ENCODE assay signal across 1 cellular context in the genomic region with DNA sequence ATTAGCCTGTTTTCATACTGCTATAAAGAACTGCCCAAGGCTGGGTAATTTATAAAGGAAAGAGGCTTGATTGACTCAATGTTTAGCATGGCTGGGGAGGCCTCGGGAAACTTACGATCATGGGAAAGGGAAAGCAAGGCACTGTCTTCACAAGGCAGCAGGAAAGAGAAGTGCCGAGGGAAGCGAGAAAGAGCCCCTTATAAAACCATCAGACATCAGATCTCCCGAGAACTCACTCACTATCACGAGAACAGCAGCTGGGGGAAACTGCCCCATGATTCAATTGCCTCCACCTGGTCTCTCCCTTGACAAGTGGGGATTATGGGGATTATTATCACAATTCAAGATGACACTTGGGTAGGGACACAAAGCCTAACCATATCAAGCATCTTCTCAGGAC.
A peak's percentile ranks its signal among the peaks of the same experiment; 100 is the strongest.
TF ChIP-seq lines count a peak whose summit lies in the region.

No MANE protein-coding gene starts in this region.

TF ChIP-seq in K562, 482 proteins besides CTCF, POLR2A, EP300 and RAD21:
- TF ChIP-seq CHD2 (IDR thresholded peaks at IDR 0.05; ENCODE audit: low read depth, low read length) (peak; percentile 59), SMAD3 (CRISPR knock-in tag; conservative IDR thresholded peaks at IDR 0.05) (no peak)
